11 cellular contexts compared by ENCODE assay signal in genomic region chr5:149486726-149487635, GRCh38.
A peak's percentile ranks its signal among the peaks of the same experiment; 100 is the strongest.
DNase-seq lines count a peak whose midpoint lies in the region; ATAC-seq and TF ChIP-seq lines count a peak whose summit lies in the region.
"Had no signal": no experiment of that assay in that cellular context is flagged by ENCODE, and none has a peak within 500 bp of the region (broad histone marks: within the 10 kb centered on the region; RNA-seq: fewer than 3 reads in every experiment).

No MANE protein-coding gene starts in this region.

- H3K27ac ChIP-seq in esophagus squamous epithelium = peak overlapping the region; percentile 80 to 91 (median 89)

- H3K4me3 ChIP-seq in AG10803 (ENCODE audit: low read length) (no peak overlapping the region), esophagus squamous epithelium (no peak overlapping the region)

- no peaks in the 10 kb centered on the region for H3K9me3 ChIP-seq in esophagus squamous epithelium

- TF ChIP-seq POLR2A in esophagus squamous epithelium (IDR thresholded peaks at IDR 0.05) = no peak

- ATAC-seq in GM18858 (IDR thresholded peaks at IDR 0.05; ENCODE audit: unreplicated experiment) (no peak), GM21423 (IDR thresholded peaks at IDR 0.05; ENCODE audit: unreplicated experiment) (no peak), GM18867 (IDR thresholded peaks at IDR 0.05; ENCODE audit: unreplicated experiment) (no peak)

- TF ChIP-seq CTCF in AG10803 (conservative IDR thresholded peaks at IDR 0.05; ENCODE audit: low read length) (no peak), esophagus squamous epithelium (IDR thresholded peaks at IDR 0.05) (no peak)

- 46 to 61% methylated on average over 5 of the region's 5 CpGs for WGBS in esophagus squamous epithelium, 2 donors

- no peaks in the 10 kb centered on the region for H3K27me3 ChIP-seq in esophagus squamous epithelium

- peak; percentile 92 for DNase-seq in AG10803 (ENCODE audit: low read depth)
- DNase-seq in RKO (ENCODE audit: low spot score) = peak; percentile 41
- DNase-seq in esophagus squamous epithelium (lab: John Stamatoyannopoulos, UW) = no peak
- DNase-seq in non-pigmented ciliary epithelial cell (ENCODE audit: low read depth) = peak; percentile 52
- no peak for DNase-seq in germinal center (ENCODE audit: low spot score)
- DNase-seq: activated T-cell treated with anti-CD3 and anti-CD28 coated beads, Interleukin-2, amount 50 U/mL, for 1 hour; glutamatergic neuron; SIG-M5 had no signal

- peaks cover 36 to 96% (median 67%) of the 10 kb centered on the region in 3 donors for H3K4me1 ChIP-seq in esophagus squamous epithelium

- H3K36me3 ChIP-seq in esophagus squamous epithelium = no peaks in the 10 kb centered on the region

- intact Hi-C loops in esophagus squamous epithelium (cut with DNase I) = no loop called here

Comparison
In these comparisons a context has a peak if more than half of its experiments do, and no peak if none do; other contexts are left out.
1. DNase-seq: peak in AG10803 (single experiment), RKO (single experiment) and non-pigmented ciliary epithelial cell (single experiment); none in esophagus squamous epithelium (single experiment) and germinal center (single experiment).